ENCODE assay signal across 8 cellular contexts in genomic region chr3:123489400-123490004, GRCh38. TPM values are rescaled to one million over a fixed set of nuclear protein-coding genes. Genes with fewer than 3 reads are reported as not detected.
DNase-seq lines count a peak whose midpoint lies in the region; ATAC-seq and TF ChIP-seq lines count a peak whose summit lies in the region.

No MANE protein-coding gene starts in this region.

- peaks cover 12% of the 10 kb centered on the region for H3K36me3 Mint-ChIP-seq in stimulated activated effector memory CD8-positive, alpha-beta T cell treated with anti-CD3 and anti-CD28 coated beads, Interleukin-12 subunit alpha, Interleukin-12 subunit beta, amount 100 ng/mL, for 72 hours

- H3K9me3 Mint-ChIP-seq in stimulated activated effector memory CD8-positive, alpha-beta T cell treated with anti-CD3 and anti-CD28 coated beads, Interleukin-12 subunit alpha, Interleukin-12 subunit beta, amount 100 ng/mL, for 72 hours: no peaks in the 10 kb centered on the region

- no peaks in the 10 kb centered on the region for H3K27me3 ChIP-seq in lung (ENCODE audit: control insufficient read depth, insufficient read depth)

- H3K4me3 ChIP-seq in lung: no peak overlapping the region

- H3K4me3 Mint-ChIP-seq in stimulated activated effector memory CD8-positive, alpha-beta T cell treated with anti-CD3 and anti-CD28 coated beads, Interleukin-12 subunit alpha, Interleukin-12 subunit beta, amount 100 ng/mL, for 72 hours: no peak overlapping the region

- peaks cover 8% of the 10 kb centered on the region for H3K4me1 Mint-ChIP-seq in stimulated activated effector memory CD8-positive, alpha-beta T cell treated with anti-CD3 and anti-CD28 coated beads, Interleukin-12 subunit alpha, Interleukin-12 subunit beta, amount 100 ng/mL, for 72 hours

- TF ChIP-seq CTCF in GM12872 (IDR thresholded peaks at IDR 0.05; ENCODE audit: insufficient read depth, low read depth, low read length): peak; percentile 88
- peak; percentile 90 for TF ChIP-seq CTCF in VCaP (conservative IDR thresholded peaks at IDR 0.05)
- TF ChIP-seq CTCF in lung (IDR thresholded peaks at IDR 0.05; ENCODE audit: control extremely low read depth, extremely low read depth): peak; percentile 52

- peak; percentile 43 for DNase-seq in A172 (ENCODE audit: low spot score)
- peak; percentile 31 for DNase-seq in NCI-H2029 treated with DMSO at 0.1 percent for 48 hours (lab: John Stamatoyannopoulos, UW)
- peak; percentile 8 for DNase-seq in effector CD4-positive, alpha-beta T cell
- DNase-seq in lung (ENCODE audit: low spot score): peak; percentile 52
- peak; percentile 35 to 64 for DNase-seq in stimulated activated effector memory CD8-positive, alpha-beta T cell treated with anti-CD3 and anti-CD28 coated beads, Interleukin-12 subunit alpha, Interleukin-12 subunit beta, amount 100 ng/mL, for 72 hours (ENCODE audit: low spot score in 2 of 2)

- H3K9me3 ChIP-seq in lung (ENCODE audit: control insufficient read depth in 2 of 2, insufficient read depth in 1 of 2, low read length in 1 of 2): no peaks in the 10 kb centered on the region

- H3K27ac ChIP-seq in VCaP (no peak overlapping the region), lung (ENCODE audit: low read depth in 1 of 2, low read length in 1 of 2) (no peak overlapping the region)

- no peak overlapping the region for H3K27ac Mint-ChIP-seq in stimulated activated effector memory CD8-positive, alpha-beta T cell treated with anti-CD3 and anti-CD28 coated beads, Interleukin-12 subunit alpha, Interleukin-12 subunit beta, amount 100 ng/mL, for 72 hours

- 14% methylated on average over 8 of the region's 8 CpGs for WGBS in lung, 2 donors

- no peaks in the 10 kb centered on the region for H3K4me1 ChIP-seq in lung (ENCODE audit: control insufficient read depth in 2 of 2, insufficient read depth in 2 of 2, low read length in 2 of 2)

- peaks cover 0 to 10% of the 10 kb centered on the region in 2 donors for H3K36me3 ChIP-seq in lung (ENCODE audit: control insufficient read depth in 2 of 2, insufficient read depth in 2 of 2, low read length in 2 of 2)

- peak; percentile 85 for ATAC-seq in lung (ENCODE audit: insufficient read depth, low FRiP score)
- no peak for ATAC-seq in stimulated activated effector memory CD8-positive, alpha-beta T cell treated with anti-CD3 and anti-CD28 coated beads, Interleukin-12 subunit alpha, Interleukin-12 subunit beta, amount 100 ng/mL, for 72 hours
- ATAC-seq in GM18502 (IDR thresholded peaks at IDR 0.05; ENCODE audit: poor library complexity, unreplicated experiment): no peak

RNA-seq across cellular contexts. Expression of gene ADCY5, which starts 40.6 kb away (rescaled TPM):
- 0.84 and 0.90 TPM in 2 replicates for total RNA-seq in A172 (2014; rRNA removed; shearing (Covaris generic))
- total RNA-seq in lung: 1 to 10 TPM; 3.2 to 8.4 TPM
- 1 to 10 TPM; 1.2 to 1.7 TPM for polyA plus RNA-seq in lung
